8 cellular contexts compared by ENCODE assay signal in the genomic region with DNA sequence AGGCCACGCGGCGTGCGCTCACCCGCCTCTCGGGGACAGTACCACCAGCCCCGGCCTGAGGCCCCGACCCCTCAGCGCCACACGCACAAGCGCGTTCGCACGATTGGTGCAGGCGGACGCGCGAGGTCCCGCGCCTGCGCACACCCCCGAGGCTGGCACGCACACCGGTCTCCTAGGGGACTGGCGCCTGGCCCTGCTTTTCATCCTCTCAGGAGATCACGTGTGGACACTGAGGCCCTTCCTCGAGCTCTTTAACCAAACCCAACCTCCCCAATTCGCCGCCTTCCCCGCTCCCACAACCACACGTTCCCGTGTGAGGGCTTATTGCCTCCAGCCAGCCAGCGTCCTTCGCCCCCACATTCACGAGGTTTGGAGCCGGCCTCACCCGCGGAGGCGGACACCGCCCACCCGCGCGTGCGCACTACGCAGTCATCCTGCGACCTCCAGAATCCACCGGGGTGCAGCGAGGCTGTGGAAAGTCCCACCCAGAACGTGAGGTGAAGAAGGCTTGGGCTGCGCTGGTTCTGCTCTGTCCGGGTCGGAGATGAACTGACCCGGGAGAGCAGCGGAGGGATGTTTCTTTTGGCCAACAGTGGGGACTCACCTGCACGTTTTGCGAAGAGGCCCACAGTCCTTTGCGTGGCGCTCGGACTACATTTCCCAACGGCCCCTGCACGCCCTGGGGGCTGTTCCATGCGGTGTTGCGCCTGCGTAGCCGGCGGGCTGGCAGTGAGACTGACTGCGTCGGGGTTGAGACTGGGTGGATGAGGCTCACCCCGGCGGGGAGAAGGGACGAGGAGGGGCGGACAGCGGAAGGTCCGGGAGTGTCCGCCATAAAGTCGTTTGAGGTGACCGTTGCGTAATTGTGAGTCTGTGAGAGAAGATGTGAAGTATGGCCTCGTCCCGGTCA. TPM values are rescaled to one million over a fixed set of nuclear protein-coding genes. Genes with fewer than 3 reads are reported as not detected.
DNase-seq lines count a peak whose midpoint lies in the region; ATAC-seq, FAIRE-seq and TF ChIP-seq lines count a peak whose summit lies in the region.

No MANE protein-coding gene starts in this region.

- TF ChIP-seq CTCF in SK-N-SH (IDR thresholded peaks at IDR 0.05) (no peak), astrocyte (IDR thresholded peaks at IDR 0.05; ENCODE audit: insufficient read depth, low read depth, low read length) (no peak), vagina (IDR thresholded peaks at IDR 0.05) (no peak)

- H3K79me2 ChIP-seq in SK-N-SH (ENCODE audit: insufficient read depth) (peaks cover 66% of the 10 kb centered on the region), astrocyte (ENCODE audit: insufficient read depth, low read length) (peaks cover 65% of the 10 kb centered on the region)

- H4K20me1 ChIP-seq in SK-N-SH (ENCODE audit: insufficient read depth) (no peaks in the 10 kb centered on the region), astrocyte (ENCODE audit: insufficient read depth, low read length) (peaks cover 5% of the 10 kb centered on the region)

- peak; percentile 98 for ATAC-seq in right cardiac atrium
- no peak for ATAC-seq in GM19035 (IDR thresholded peaks at IDR 0.05; ENCODE audit: unreplicated experiment)

- H3K27me3 Mint-ChIP-seq in astrocyte (ENCODE audit: low read depth, unreplicated experiment) = no peaks in the 10 kb centered on the region

- H3K9me3 ChIP-seq in SK-N-SH = no peaks in the 10 kb centered on the region
- H3K9me3 ChIP-seq in astrocyte (ENCODE audit: insufficient read depth, low read depth, low read length) = peaks cover 11% of the 10 kb centered on the region
- no peaks in the 10 kb centered on the region for H3K9me3 ChIP-seq in right cardiac atrium (ENCODE audit: control insufficient read depth, low read length)
- peaks cover 25% of the 10 kb centered on the region for H3K9me3 ChIP-seq in vagina

- no peak for TF ChIP-seq EP300 in SK-N-SH (IDR thresholded peaks at IDR 0.05; ENCODE audit: borderline replicate concordance in 1 of 2, low read depth in 1 of 2, low read length in 1 of 2)

- H3K36me3 ChIP-seq in SK-N-SH (replicated peaks in 1 of 2; ENCODE audit: control insufficient read depth in 1 of 2, insufficient read depth in 2 of 2, low read length in 1 of 2) (peaks cover under 1 to 6% of the 10 kb centered on the region in 2 experiments), astrocyte (ENCODE audit: insufficient read depth, low read length) (no peaks in the 10 kb centered on the region), rectal smooth muscle tissue (ENCODE audit: control insufficient read depth, insufficient read depth, low read length) (no peaks in the 10 kb centered on the region), vagina (peaks cover 0 to 9% of the 10 kb centered on the region in 2 donors)

- H3K27ac Mint-ChIP-seq in astrocyte (ENCODE audit: unreplicated experiment) = no peak overlapping the region

- 0 out of 2 replicates have a peak, but pooled peaks have one; percentile 9 for TF ChIP-seq RAD21 in SK-N-SH (IDR thresholded peaks at IDR 0.05; ENCODE audit: low read length)

- intact Hi-C loops in right cardiac atrium (cut with DNase I) (no loop called here), vagina (cut with DNase I) (loop anchor here (10.0 kb wide), 1 partner anchor 87 kb away; a partner anchor contains a TSS)

- DNase-seq in H54 (ENCODE audit: insufficient read length, low spot score) (peak; percentile 100), SK-N-SH (peak; percentile 98), astrocyte (ENCODE audit: low read depth) (peak; percentile 87), right cardiac atrium (peak; percentile 95 to 97 (median 97)), vagina (ENCODE audit: extremely low spot score in 2 of 2) (peak in 1 of 2 donors; percentile 89), Kasumi-1 (lab: John Stamatoyannopoulos, UW) (no peak)

- H3K9me3 Mint-ChIP-seq in astrocyte (ENCODE audit: unreplicated experiment) = peaks cover 22% of the 10 kb centered on the region

- no peaks in the 10 kb centered on the region for H3K9me2 ChIP-seq in SK-N-SH

- TF ChIP-seq POLR2A in H54 (IDR thresholded peaks at IDR 0.05; ENCODE audit: low read depth, low read length) = peak; percentile 96
- no peak for TF ChIP-seq POLR2A in vagina (IDR thresholded peaks at IDR 0.05)

- FAIRE-seq in H54 (lab: Jason Lieb, UNC) (no peak), astrocyte (lab: Jason Lieb, UNC) (no peak)

- H3K27ac ChIP-seq in SK-N-SH (ENCODE audit: low read depth in 2 of 2, low read length in 1 of 2) = peak overlapping the region; percentile 89 to 95
- peak overlapping the region; percentile 87 for H3K27ac ChIP-seq in astrocyte (ENCODE audit: low read depth, low read length)
- H3K27ac ChIP-seq in right cardiac atrium (ENCODE audit: low read length) = peak overlapping the region; percentile 48
- peak overlapping the region; percentile 81 for H3K27ac ChIP-seq in rectal smooth muscle tissue (ENCODE audit: low read depth, low read length)
- peak overlapping the region; percentile 68 for H3K27ac ChIP-seq in vagina

- no peaks in the 10 kb centered on the region for H3K4me1 Mint-ChIP-seq in astrocyte (ENCODE audit: low read depth, unreplicated experiment)

- H3F3A ChIP-seq in SK-N-SH (replicated peaks; ENCODE audit: insufficient read depth) = no peaks in the 10 kb centered on the region

- POLR2A ChIA-PET in SK-N-SH (lab: Yijun Ruan, JAX) = no interaction called here

- peak overlapping the region; percentile 97 for H2AFZ ChIP-seq in SK-N-SH (ENCODE audit: low read depth)
- peak overlapping the region; percentile 98 for H2AFZ ChIP-seq in astrocyte (ENCODE audit: low read depth, low read length)

- CTCF ChIA-PET in SK-N-SH (lab: Yijun Ruan, JAX) = no interaction called here

- peak overlapping the region; percentile 83 for H3K4me3 Mint-ChIP-seq in astrocyte (ENCODE audit: unreplicated experiment)

- H3K4me1 ChIP-seq in SK-N-SH (ENCODE audit: control insufficient read depth in 1 of 2, insufficient read depth in 2 of 2, low read depth in 1 of 2, low read length in 1 of 2) (peaks cover 0 to 12% of the 10 kb centered on the region in 2 experiments; a peak in 1 of 4 replicates), astrocyte (ENCODE audit: insufficient read depth, low read length) (no peaks in the 10 kb centered on the region), right cardiac atrium (ENCODE audit: control insufficient read depth, insufficient read depth, low read length) (peaks cover 6% of the 10 kb centered on the region), rectal smooth muscle tissue (ENCODE audit: control insufficient read depth, insufficient read depth, low read length) (no peaks in the 10 kb centered on the region), vagina (peaks cover 20% of the 10 kb centered on the region)

- H3K27me3 ChIP-seq in SK-N-SH (ENCODE audit: insufficient read depth) = no peaks in the 10 kb centered on the region
- no peaks in the 10 kb centered on the region for H3K27me3 ChIP-seq in astrocyte (ENCODE audit: insufficient read depth, low read length)
- H3K27me3 ChIP-seq in right cardiac atrium (ENCODE audit: control insufficient read depth, insufficient read depth) = no peaks in the 10 kb centered on the region
- H3K27me3 ChIP-seq in rectal smooth muscle tissue (ENCODE audit: control insufficient read depth, insufficient read depth, low read length) = no peaks in the 10 kb centered on the region
- H3K27me3 ChIP-seq in vagina = no peaks in the 10 kb centered on the region

- H3K9ac ChIP-seq in SK-N-SH (peak overlapping the region; percentile 80), astrocyte (ENCODE audit: low read length) (peak overlapping the region; percentile 87), rectal smooth muscle tissue (ENCODE audit: low read length) (no peak overlapping the region)

- peak overlapping the region; percentile 79 to 98 for H3K4me3 ChIP-seq in SK-N-SH (ENCODE audit: low read depth in 2 of 2, low read length in 1 of 2)
- H3K4me3 ChIP-seq in astrocyte (ENCODE audit: insufficient read depth, low read depth, low read length) = peak overlapping the region; percentile 92
- peak overlapping the region; percentile 43 for H3K4me3 ChIP-seq in right cardiac atrium (ENCODE audit: low read length)
- H3K4me3 ChIP-seq in rectal smooth muscle tissue (ENCODE audit: low read length) = peak overlapping the region; percentile 80
- H3K4me3 ChIP-seq in vagina = peak overlapping the region; percentile 54 to 75

- peak overlapping the region; percentile 95 for H3K4me2 ChIP-seq in SK-N-SH
- H3K4me2 ChIP-seq in astrocyte (ENCODE audit: low read length) = peak overlapping the region; percentile 93

- 27% methylated on average over 44 of the region's 80 CpGs for WGBS in SK-N-SH (ENCODE audit: low lambda C conversion rate)
- 1% methylated on average over 79 of the region's 80 CpGs for WGBS in right cardiac atrium

- no peaks in the 10 kb centered on the region for H3K36me3 Mint-ChIP-seq in astrocyte (ENCODE audit: low read depth, unreplicated experiment)

TF ChIP-seq in SK-N-SH, 30 proteins besides CTCF, POLR2A, EP300 and RAD21 (continues in another document):
- TF ChIP-seq POLR2AphosphoS5 (IDR thresholded peaks at IDR 0.05; ENCODE audit: low read depth, low read length) = peak; percentile 68; the same call in 1 of the 2 replicates

RNA-seq across cellular contexts. Expression of a gene that starts 0.5 kb away (rescaled TPM):
- polyA plus RNA-seq in SK-N-SH (2012; rRNA removed) (3.2 and 5.0 TPM in 2 replicates), right cardiac atrium (3.2 TPM)
- polyA plus RNA-seq in SK-N-SH (2012; cell fraction: cytosol; rRNA removed) = 3.0 and 3.1 TPM in 2 replicates
- polyA plus RNA-seq in SK-N-SH (2012; cell fraction: nucleus; rRNA removed) = 11.7 and 18.8 TPM in 2 replicates
- total RNA-seq in astrocyte (0.50 and 0.64 TPM in 2 replicates), right cardiac atrium (1 to 10 TPM; 3.3 to 7.2 (median 5.3) TPM), vagina (2.5 TPM)

RNA-seq across cellular contexts. Expression of a gene that starts 30.0 kb away (rescaled TPM):
- polyA plus RNA-seq in SK-N-SH (2012; rRNA removed) (2.5 and 4.0 TPM in 2 replicates), right cardiac atrium (2.8 TPM)
- polyA plus RNA-seq in SK-N-SH (2012; cell fraction: cytosol; rRNA removed) = 2.1 and 2.2 TPM in 2 replicates
- 8.1 and 16.2 TPM in 2 replicates for polyA plus RNA-seq in SK-N-SH (2012; cell fraction: nucleus; rRNA removed)
- total RNA-seq in astrocyte (0.26 and 0.77 TPM in 2 replicates), right cardiac atrium (1 to 10 TPM; 4.5 to 9.3 (median 6.7) TPM), vagina (4.2 TPM)

Comparison
In these comparisons a context has a peak if more than half of its experiments do, and no peak if none do; other contexts are left out.
1. DNase-seq: peak in H54 (single experiment), SK-N-SH (single experiment), astrocyte (single experiment) and right cardiac atrium (3 of 3); none in Kasumi-1 (0 of 2).
2. Peak in every context shown above with its lines, with median percentiles within 50 percentile points of each other: H3K27ac ChIP-seq and H3K4me3 ChIP-seq.